ENCODE assay signal across 21 cellular contexts in the genomic region with DNA sequence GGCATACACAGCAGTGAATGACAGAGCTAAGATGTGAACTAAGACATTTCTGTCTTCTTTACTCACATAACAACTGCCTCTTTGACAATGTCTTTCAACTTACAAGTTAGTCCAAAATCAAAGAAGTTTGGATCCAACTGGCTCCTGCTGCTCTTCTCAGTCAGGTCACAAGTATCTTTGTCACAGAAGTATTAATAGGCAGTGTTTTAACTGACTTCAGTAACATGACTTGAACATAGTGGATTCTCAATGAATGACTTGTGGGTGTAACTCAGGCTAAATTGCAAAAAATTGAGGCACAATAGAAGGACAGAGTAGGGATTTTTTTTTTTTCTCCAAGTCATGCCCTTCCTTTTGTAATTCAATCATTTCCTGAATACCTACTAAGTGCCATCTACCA. TPM values are rescaled to one million over a fixed set of nuclear protein-coding genes. Genes with fewer than 3 reads are reported as not detected.
DNase-seq lines count a peak whose midpoint lies in the region; ATAC-seq and TF ChIP-seq lines count a peak whose summit lies in the region.
"Had no signal": no experiment of that assay in that cellular context is flagged by ENCODE, and none has a peak within 500 bp of the region (broad histone marks: within the 10 kb centered on the region; RNA-seq: fewer than 3 reads in every experiment).

No MANE protein-coding gene starts in this region.

- peak; percentile 20 for DNase-seq in COLO829 (ENCODE audit: low spot score)
- DNase-seq in SK-MEL-5 (ENCODE audit: low read depth, low spot score), result peak; percentile 49
- no peak for DNase-seq in gastrocnemius medialis
- no peak for DNase-seq in natural killer cell treated with Interleukin-12 subunit alpha and Interleukin-12 subunit beta and Interleukin-15 and Interleukin-18, amount 100 ng/mL, for 72 hours (ENCODE audit: low spot score)
- no peak for DNase-seq in NCI-H510A treated with DMSO at 0.1 percent for 48 hours (lab: John Stamatoyannopoulos, UW)
- DNase-seq: 8988T; ACHN; BE2C; C1 segment of cervical spinal cord; Caco-2; Calu3; CD4-positive, alpha-beta memory T cell; CD4-positive, CD25-positive, alpha-beta regulatory T cell; CD8-positive, alpha-beta memory T cell; DMS79 treated with DMSO at 0.1 percent for 48 hours; GF-D8 had no signal

- no peaks in the 10 kb centered on the region for H3K27me3 ChIP-seq in gastrocnemius medialis
- H3K27me3 ChIP-seq: BE2C, BLaER1 had no signal

- intact Hi-C loops in gastrocnemius medialis (cut with DNase I; ENCODE audit: low total_unique reads), result no loop called here

- ATAC-seq in gastrocnemius medialis (peak; percentile 33 to 73), HG03457 (IDR thresholded peaks at IDR 0.05; ENCODE audit: unreplicated experiment) (no peak)
- no peak for ATAC-seq in natural killer cell treated with Interleukin-12 subunit alpha and Interleukin-12 subunit beta and Interleukin-15 and Interleukin-18, amount 100 ng/mL, for 72 hours

- H3K4me3 ChIP-seq in gastrocnemius medialis, result no peak overlapping the region
- H3K4me3 ChIP-seq: BLaER1 had no signal

- H3K27me3 Mint-ChIP-seq in natural killer cell treated with Interleukin-12 subunit alpha and Interleukin-12 subunit beta and Interleukin-15 and Interleukin-18, amount 100 ng/mL, for 72 hours, result peaks cover 42 to 56% of the 10 kb centered on the region in 2 donors

- H3K36me3 ChIP-seq in gastrocnemius medialis, result no peaks in the 10 kb centered on the region
- H3K36me3 ChIP-seq: BE2C, BLaER1 had no signal

- TF ChIP-seq POLR2A in gastrocnemius medialis (IDR thresholded peaks at IDR 0.05), result no peak

- H3K27ac Mint-ChIP-seq in natural killer cell treated with Interleukin-12 subunit alpha and Interleukin-12 subunit beta and Interleukin-15 and Interleukin-18, amount 100 ng/mL, for 72 hours, result no peak overlapping the region
- H3K27ac Mint-ChIP-seq: CD14-positive monocyte; CD4-positive, alpha-beta memory T cell; CD4-positive, CD25-positive, alpha-beta regulatory T cell; CD8-positive, alpha-beta memory T cell had no signal

- no peak for TF ChIP-seq CTCF in gastrocnemius medialis (IDR thresholded peaks at IDR 0.05 in 4 of 5, conservative IDR thresholded peaks at IDR 0.05 in 1 of 5)

- H3K27ac ChIP-seq in gastrocnemius medialis, result no peak overlapping the region
- H3K27ac ChIP-seq: BLaER1 had no signal

- H3K36me3 Mint-ChIP-seq in natural killer cell treated with Interleukin-12 subunit alpha and Interleukin-12 subunit beta and Interleukin-15 and Interleukin-18, amount 100 ng/mL, for 72 hours, result no peaks in the 10 kb centered on the region
- H3K36me3 Mint-ChIP-seq: CD14-positive monocyte; CD4-positive, alpha-beta memory T cell; CD4-positive, CD25-positive, alpha-beta regulatory T cell had no signal

- H3K4me3 Mint-ChIP-seq in natural killer cell treated with Interleukin-12 subunit alpha and Interleukin-12 subunit beta and Interleukin-15 and Interleukin-18, amount 100 ng/mL, for 72 hours, result no peak overlapping the region
- H3K4me3 Mint-ChIP-seq: CD4-positive, alpha-beta memory T cell; CD4-positive, CD25-positive, alpha-beta regulatory T cell; CD8-positive, alpha-beta memory T cell had no signal

- no peaks in the 10 kb centered on the region for H3K9me3 ChIP-seq in gastrocnemius medialis
- H3K9me3 ChIP-seq: BE2C, BLaER1 had no signal

- H3K4me1 Mint-ChIP-seq in natural killer cell treated with Interleukin-12 subunit alpha and Interleukin-12 subunit beta and Interleukin-15 and Interleukin-18, amount 100 ng/mL, for 72 hours (ENCODE audit: low read depth in 2 of 2), result peaks cover 0 to 1% of the 10 kb centered on the region in 2 donors

- no peaks in the 10 kb centered on the region for H3K9me3 Mint-ChIP-seq in natural killer cell treated with Interleukin-12 subunit alpha and Interleukin-12 subunit beta and Interleukin-15 and Interleukin-18, amount 100 ng/mL, for 72 hours
- H3K9me3 Mint-ChIP-seq: CD4-positive, CD25-positive, alpha-beta regulatory T cell; CD8-positive, alpha-beta memory T cell had no signal

- no peaks in the 10 kb centered on the region for H3K4me1 ChIP-seq in gastrocnemius medialis
- H3K4me1 ChIP-seq: BE2C, BLaER1, Caco-2 had no signal

- in situ Hi-C loops in SK-MEL-5 (cut with HindIII; ENCODE audit: low pct_unique_long_range_greater_than_20kb, low sequenced_read_pairs), result no loop called here
- in situ Hi-C loops in gastrocnemius medialis (cut with MboI; ENCODE audit: low sequenced_read_pairs in 4 of 4), result loop anchor here in 3 of 4 donors (25.0 kb wide), 1 partner anchor 475 kb away; no protein-coding TSS in a partner anchor

RNA-seq across cellular contexts. Expression of gene DBX1, which starts 22.6 kb away (rescaled TPM):
- not detected in 2 replicates for total RNA-seq in SK-MEL-5 (2014; rRNA removed; shearing (Covaris generic))
- not detected in 2 replicates for polyA plus RNA-seq in SK-MEL-5 (2015; cell fraction: cytosol; rRNA removed)
- polyA plus RNA-seq in SK-MEL-5 (2015; cell fraction: nucleus; rRNA removed), result not detected in 2 replicates
- not detected for total RNA-seq in gastrocnemius medialis
- not detected for total RNA-seq in natural killer cell treated with Interleukin-12 subunit alpha and Interleukin-12 subunit beta and Interleukin-15 and Interleukin-18, amount 100 ng/mL, for 72 hours
- total RNA-seq: A673; Caco-2; Calu3; CD4-positive, alpha-beta memory T cell; CD4-positive, CD25-positive, alpha-beta regulatory T cell; CD8-positive, alpha-beta memory T cell had no signal
- polyA plus RNA-seq: AG04450; CD14-positive monocyte; CD4-positive, alpha-beta memory T cell; CD4-positive, CD25-positive, alpha-beta regulatory T cell; CD8-positive, alpha-beta memory T cell had no signal

Comparison
In these comparisons a context has a peak if more than half of its experiments do, and no peak if none do; other contexts are left out.
1. DNase-seq: peak in COLO829 (single experiment) and SK-MEL-5 (single experiment); none in gastrocnemius medialis (0 of 2), natural killer cell treated with Interleukin-12 subunit alpha and Interleukin-12 subunit beta and Interleukin-15 and Interleukin-18, amount 100 ng/mL, for 72 hours (single experiment) and NCI-H510A treated with DMSO at 0.1 percent for 48 hours (single experiment).
2. ATAC-seq: peak in gastrocnemius medialis (2 of 2); none in natural killer cell treated with Interleukin-12 subunit alpha and Interleukin-12 subunit beta and Interleukin-15 and Interleukin-18, amount 100 ng/mL, for 72 hours (0 of 2) and HG03457 (single experiment).